Comparison of ENCODE assay signal across 8 cellular contexts in the genomic region with DNA sequence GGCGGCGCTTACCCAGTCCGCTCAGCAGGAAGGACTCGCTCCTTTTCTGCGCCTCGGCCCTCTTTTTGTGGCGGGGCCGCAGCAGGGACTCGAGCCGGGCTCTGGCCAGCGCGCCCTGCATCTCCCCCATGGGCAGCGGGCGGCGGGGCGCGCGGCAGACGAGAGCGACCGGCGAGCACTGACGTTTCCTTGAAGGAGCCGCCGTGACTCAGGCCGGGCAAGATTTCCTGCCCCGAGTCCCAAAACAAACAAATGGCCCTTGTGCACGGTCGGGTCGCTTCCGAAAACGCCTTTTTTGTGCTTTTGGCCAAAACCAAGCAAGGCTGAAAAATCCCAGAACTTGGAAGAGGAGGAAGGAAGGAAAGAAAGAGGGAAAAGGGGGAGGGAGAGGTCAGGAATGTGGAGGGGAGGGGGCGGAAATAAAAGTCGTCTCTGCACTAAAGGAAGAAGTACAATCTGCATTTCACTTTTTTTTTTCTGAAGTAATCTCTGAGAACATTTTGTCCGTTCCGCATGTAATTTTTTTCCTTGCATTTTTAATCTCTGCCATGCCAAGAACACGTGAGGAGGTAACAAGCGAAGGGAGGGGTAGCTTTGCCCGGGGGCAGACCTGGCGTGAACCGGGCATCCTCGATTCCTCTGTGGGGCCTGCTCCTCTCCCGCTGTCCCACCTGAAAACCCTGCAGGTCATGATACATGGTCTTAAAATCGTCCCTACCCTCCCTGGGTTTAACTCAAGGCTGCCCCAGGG.
A peak's percentile ranks its signal among the peaks of the same experiment; 100 is the strongest.
DNase-seq lines count a peak whose midpoint lies in the region; ATAC-seq and TF ChIP-seq lines count a peak whose summit lies in the region.

No MANE protein-coding gene starts in this region.

- no peaks in the 10 kb centered on the region for H3K9me2 ChIP-seq in OCI-LY1 (ENCODE audit: low read depth, low read length)

- H3K36me3 Mint-ChIP-seq in activated naive CD8-positive, alpha-beta T cell treated with anti-CD3 and anti-CD28 coated beads, Interleukin-2, amount 10 ng/mL, durations not matched to agents 7 days and 5 days, result peaks cover 26% of the 10 kb centered on the region

- no peak overlapping the region for H2AFZ ChIP-seq in OCI-LY1 (ENCODE audit: low read length)
- H2AFZ ChIP-seq in parathyroid adenoma, result peak overlapping the region; percentile 47

- no peak for TF ChIP-seq CTCF in GM12864 (IDR thresholded peaks at IDR 0.05; ENCODE audit: low read depth, low read length, missing control alignments)
- TF ChIP-seq CTCF in OCI-LY1 (IDR thresholded peaks at IDR 0.05; ENCODE audit: low read length), result no peak
- TF ChIP-seq CTCF in heart left ventricle (IDR thresholded peaks at IDR 0.05), result no peak
- no peak for TF ChIP-seq CTCF in parathyroid adenoma (IDR thresholded peaks at IDR 0.05)

- H3K36me3 ChIP-seq in OCI-LY1 (ENCODE audit: insufficient read depth, low read length) (no peaks in the 10 kb centered on the region), heart left ventricle (peaks cover 2 to 32% (median 28%) of the 10 kb centered on the region in 9 donors), parathyroid adenoma (ENCODE audit: control insufficient read depth, insufficient read depth, low read length) (peaks cover 39% of the 10 kb centered on the region)

- peaks cover 30% of the 10 kb centered on the region for H3K4me1 ChIP-seq in OCI-LY1 (ENCODE audit: insufficient read depth, low read length, severe bottlenecking)
- H3K4me1 ChIP-seq in heart left ventricle, result peaks cover 0 to 65% (median 43%) of the 10 kb centered on the region in 12 donors
- peaks cover 26% of the 10 kb centered on the region for H3K4me1 ChIP-seq in parathyroid adenoma

- peak overlapping the region; percentile 99 for H3K4me3 Mint-ChIP-seq in activated naive CD8-positive, alpha-beta T cell treated with anti-CD3 and anti-CD28 coated beads, Interleukin-2, amount 10 ng/mL, durations not matched to agents 7 days and 5 days

- DNase-seq in GM12864 (ENCODE audit: low read depth) (no peak), heart left ventricle (peak; percentile 82 to 90 (median 84)), NCI-H128 (lab: John Stamatoyannopoulos, UW; ENCODE audit: unreplicated experiment) (no peak)
- peak; percentile 44 for DNase-seq in activated naive CD8-positive, alpha-beta T cell treated with anti-CD3 and anti-CD28 coated beads, Interleukin-2, amount 10 ng/mL, durations not matched to agents 7 days and 5 days

- H3K9me3 ChIP-seq in OCI-LY1 (ENCODE audit: low read length), result no peaks in the 10 kb centered on the region
- no peaks in the 10 kb centered on the region for H3K9me3 ChIP-seq in heart left ventricle
- H3K9me3 ChIP-seq in parathyroid adenoma (ENCODE audit: control insufficient read depth, low read length), result peaks cover 29% of the 10 kb centered on the region

- no peak overlapping the region for H3K27ac ChIP-seq in OCI-LY1 (ENCODE audit: low read depth, low read length, poor library complexity, severe bottlenecking)
- H3K27ac ChIP-seq in heart left ventricle, result peak overlapping the region; percentile 96 to 99 (median 98)
- H3K27ac ChIP-seq in parathyroid adenoma, result peak overlapping the region; percentile 100

- POLR2A ChIA-PET in activated naive CD8-positive, alpha-beta T cell treated with anti-CD3 and anti-CD28 coated beads, Interleukin-2, amount 10 ng/mL, durations not matched to agents 7 days and 5 days (lab: Charles Lee), result no interaction called here

- H3F3A ChIP-seq in OCI-LY1 (ENCODE audit: insufficient read depth, low read length), result no peaks in the 10 kb centered on the region

- WGBS in heart left ventricle, 4 donors, result 1 to 2% (median 2%) methylated on average over 19 to 44 of the region's 44 CpGs

- peak overlapping the region; percentile 41; the same call in 1 of the 2 replicates for H3K9ac ChIP-seq in OCI-LY1 (ENCODE audit: low read length)
- H3K9ac ChIP-seq in parathyroid adenoma, result peak overlapping the region; percentile 100

- intact Hi-C loops in heart left ventricle (cut with DNase I), result loop anchor here (2.0 to 10.0 kb wide), 17 partner anchors 62 to 647 kb away; no protein-coding TSS in a partner anchor

- no peaks in the 10 kb centered on the region for H3K9me3 Mint-ChIP-seq in activated naive CD8-positive, alpha-beta T cell treated with anti-CD3 and anti-CD28 coated beads, Interleukin-2, amount 10 ng/mL, durations not matched to agents 7 days and 5 days

- H3K27me3 Mint-ChIP-seq in activated naive CD8-positive, alpha-beta T cell treated with anti-CD3 and anti-CD28 coated beads, Interleukin-2, amount 10 ng/mL, durations not matched to agents 7 days and 5 days, result no peaks in the 10 kb centered on the region

- H3K27me3 ChIP-seq in OCI-LY1 (ENCODE audit: insufficient read depth, low read length) (peaks cover 5% of the 10 kb centered on the region), heart left ventricle (no peaks in the 10 kb centered on the region), parathyroid adenoma (ENCODE audit: control insufficient read depth, insufficient read depth, low read length) (no peaks in the 10 kb centered on the region)

- no peak for TF ChIP-seq POLR2A in heart left ventricle (IDR thresholded peaks at IDR 0.05)

- ATAC-seq in HG02610 (IDR thresholded peaks at IDR 0.05; ENCODE audit: unreplicated experiment) (peak; percentile 11), heart left ventricle (peak in 3 of 4 donors; percentile 34 to 60 (median 42)), HG02970 (IDR thresholded peaks at IDR 0.05; ENCODE audit: low FRiP score, unreplicated experiment) (no peak)
- ATAC-seq in activated naive CD8-positive, alpha-beta T cell treated with anti-CD3 and anti-CD28 coated beads, Interleukin-2, amount 10 ng/mL, durations not matched to agents 7 days and 5 days (ENCODE audit: low read depth), result peak; percentile 3

- H3K4me2 ChIP-seq in OCI-LY1 (ENCODE audit: low read length), result peak overlapping the region; percentile 90
- H3K4me2 ChIP-seq in parathyroid adenoma (ENCODE audit: low read length), result peak overlapping the region; percentile 95

- H3K27ac Mint-ChIP-seq in activated naive CD8-positive, alpha-beta T cell treated with anti-CD3 and anti-CD28 coated beads, Interleukin-2, amount 10 ng/mL, durations not matched to agents 7 days and 5 days, result peak overlapping the region; percentile 91

- H3K79me2 ChIP-seq in OCI-LY1 (ENCODE audit: insufficient read depth, low read length), result no peaks in the 10 kb centered on the region
- peaks cover 48% of the 10 kb centered on the region for H3K79me2 ChIP-seq in parathyroid adenoma

- H3K4me3 ChIP-seq in GM12864 (ENCODE audit: low read depth, low read length), result peak overlapping the region; percentile 81
- H3K4me3 ChIP-seq in OCI-LY1 (ENCODE audit: low read depth, low read length, poor library complexity, severe bottlenecking), result peak overlapping the region; percentile 66
- H3K4me3 ChIP-seq in heart left ventricle, result peak overlapping the region; percentile 72 to 96 (median 80)
- peak overlapping the region; percentile 100 for H3K4me3 ChIP-seq in parathyroid adenoma (ENCODE audit: low read depth, low read length)

- H3K4me1 Mint-ChIP-seq in activated naive CD8-positive, alpha-beta T cell treated with anti-CD3 and anti-CD28 coated beads, Interleukin-2, amount 10 ng/mL, durations not matched to agents 7 days and 5 days, result peaks cover 50% of the 10 kb centered on the region

- no peaks in the 10 kb centered on the region for H4K20me1 ChIP-seq in OCI-LY1 (ENCODE audit: insufficient read depth, low read length)

Comparison
In these comparisons a context has a peak if more than half of its experiments do, and no peak if none do; other contexts are left out.
1. DNase-seq: peak in activated naive CD8-positive, alpha-beta T cell treated with anti-CD3 and anti-CD28 coated beads, Interleukin-2, amount 10 ng/mL, durations not matched to agents 7 days and 5 days (single experiment) and heart left ventricle (5 of 5); none in GM12864 (single experiment) and NCI-H128 (single experiment).
2. Peak in every context shown above with its lines, with median percentiles within 50 percentile points of each other: H3K4me3 ChIP-seq.